In genomic region chr11:86503131-86503530, GRCh38 we compare ENCODE assay signal across 21 cellular contexts.
A peak's percentile ranks its signal among the peaks of the same experiment; 100 is the strongest.
DNase-seq lines count a peak whose midpoint lies in the region; ATAC-seq and TF ChIP-seq lines count a peak whose summit lies in the region.
"Had no signal": no experiment of that assay in that cellular context is flagged by ENCODE, and none has a peak within 500 bp of the region (broad histone marks: within the 10 kb centered on the region; RNA-seq: fewer than 3 reads in every experiment).

No MANE protein-coding gene starts in this region.

- H3K27ac ChIP-seq in mesodermal cell (ENCODE audit: low read depth, low read length, severe bottlenecking): peak overlapping the region; percentile 89
- H3K27ac ChIP-seq: GM23248, HL-60 had no signal

- no peaks in the 10 kb centered on the region for H3K4me1 Mint-ChIP-seq in natural killer cell

- DNase-seq in UCSD-AML1 (lab: John Stamatoyannopoulos, UW; ENCODE audit: unreplicated experiment) (peak; percentile 36), natural killer cell (no peak), GM19238 (ENCODE audit: insufficient read length, low spot score) (no peak), OCI-M2 (lab: John Stamatoyannopoulos, UW; ENCODE audit: unreplicated experiment) (no peak)
- DNase-seq in activated naive CD4-positive, alpha-beta T cell (lab: John Stamatoyannopoulos, UW): no peak
- DNase-seq: ACHN; BE2C; C1 segment of cervical spinal cord; CD4-positive, CD25-positive, alpha-beta regulatory T cell; CD8-positive, alpha-beta memory T cell; COR-L47; DMS 273 treated with DMSO at 0.1 percent for 48 hours; DMS53; DND-41; EL; HCEC 1CT had no signal

- H3K4me1 ChIP-seq in Loucy (ENCODE audit: insufficient read depth, low read length, poor library complexity, severe bottlenecking) (peaks cover 57% of the 10 kb centered on the region), mesodermal cell (ENCODE audit: control insufficient read depth, insufficient read depth, low read length, poor library complexity, severe bottlenecking) (peaks cover 6% of the 10 kb centered on the region)
- H3K4me1 ChIP-seq: BE2C had no signal

- no peak for ATAC-seq in natural killer cell

- H3K36me3 ChIP-seq in Loucy (ENCODE audit: insufficient read depth, low read length) (no peaks in the 10 kb centered on the region), mesodermal cell (ENCODE audit: control insufficient read depth, insufficient read depth, low read length) (no peaks in the 10 kb centered on the region)
- H3K36me3 ChIP-seq: BE2C had no signal

- H3F3A ChIP-seq in Loucy (ENCODE audit: low read depth): no peaks in the 10 kb centered on the region; the same call in 1 of the 2 replicates

- no peaks in the 10 kb centered on the region for H3K36me3 Mint-ChIP-seq in natural killer cell
- H3K36me3 Mint-ChIP-seq: CD4-positive, CD25-positive, alpha-beta regulatory T cell; CD8-positive, alpha-beta memory T cell had no signal

- H3K9me3 Mint-ChIP-seq in natural killer cell: no peaks in the 10 kb centered on the region
- H3K9me3 Mint-ChIP-seq: CD8-positive, alpha-beta memory T cell had no signal

- peaks cover 13 to 21% of the 10 kb centered on the region in 2 donors for H3K27me3 Mint-ChIP-seq in natural killer cell (ENCODE audit: low read depth in 2 of 2)

- no peak overlapping the region for H3K4me3 Mint-ChIP-seq in natural killer cell
- H3K4me3 Mint-ChIP-seq: CD4-positive, CD25-positive, alpha-beta regulatory T cell had no signal

- no peaks in the 10 kb centered on the region for H3K9me3 ChIP-seq in Loucy (ENCODE audit: insufficient read depth, low read depth, low read length)
- H3K9me3 ChIP-seq in mesodermal cell (ENCODE audit: control insufficient read depth, low read length): no peaks in the 10 kb centered on the region
- H3K9me3 ChIP-seq: BE2C had no signal

- H3K27me3 ChIP-seq in Loucy (ENCODE audit: insufficient read depth, low read length, poor library complexity, severe bottlenecking): no peaks in the 10 kb centered on the region
- H3K27me3 ChIP-seq: BE2C had no signal

- no peak overlapping the region for H3K9ac ChIP-seq in Loucy (ENCODE audit: low read depth, low read length, poor library complexity, severe bottlenecking)
- H3K9ac ChIP-seq: GM23248 had no signal

- no peaks in the 10 kb centered on the region for H4K20me1 ChIP-seq in Loucy (ENCODE audit: insufficient read depth, low read length, poor library complexity, severe bottlenecking)

- H3K4me3 ChIP-seq in Loucy (ENCODE audit: low read length, poor library complexity, severe bottlenecking): no peak overlapping the region
- H3K4me3 ChIP-seq in mesodermal cell (ENCODE audit: extremely low read depth, insufficient read depth, low read length, poor library complexity, severe bottlenecking): no peak overlapping the region
- H3K4me3 ChIP-seq: GM12878, GM23248 had no signal

- no peak for TF ChIP-seq CTCF in Loucy (conservative IDR thresholded peaks at IDR 0.05; ENCODE audit: low read length)
- TF ChIP-seq CTCF in natural killer cell (IDR thresholded peaks at IDR 0.05): no peak

- peak overlapping the region in 1 of 2 donors; percentile 40 for H3K27ac Mint-ChIP-seq in natural killer cell
- H3K27ac Mint-ChIP-seq: CD4-positive, CD25-positive, alpha-beta regulatory T cell had no signal

- H2AFZ ChIP-seq in Loucy (ENCODE audit: low read length): no peak overlapping the region
- H2AFZ ChIP-seq: GM23248 had no signal

- 95 to 97% methylated on average over 4 of the region's 4 CpGs for WGBS in mesodermal cell (ENCODE audit: insufficient coverage in 2 of 2), 2 experiments

- H3K4me2 ChIP-seq in Loucy (ENCODE audit: low read depth, low read length, poor library complexity, severe bottlenecking): peak overlapping the region; percentile 35

- intact Hi-C loops in natural killer cell (cut with micrococcal nuclease): loop anchor here (2.0 kb wide), 1 partner anchor 16 kb away; no protein-coding TSS in a partner anchor

- H3K9me2 ChIP-seq in Loucy (replicated peaks; ENCODE audit: low read depth, low read length): no peaks in the 10 kb centered on the region

- H3K79me2 ChIP-seq in Loucy (ENCODE audit: insufficient read depth, low read length): no peaks in the 10 kb centered on the region
